ENCODE assay signal across 19 cellular contexts in the genomic region with DNA sequence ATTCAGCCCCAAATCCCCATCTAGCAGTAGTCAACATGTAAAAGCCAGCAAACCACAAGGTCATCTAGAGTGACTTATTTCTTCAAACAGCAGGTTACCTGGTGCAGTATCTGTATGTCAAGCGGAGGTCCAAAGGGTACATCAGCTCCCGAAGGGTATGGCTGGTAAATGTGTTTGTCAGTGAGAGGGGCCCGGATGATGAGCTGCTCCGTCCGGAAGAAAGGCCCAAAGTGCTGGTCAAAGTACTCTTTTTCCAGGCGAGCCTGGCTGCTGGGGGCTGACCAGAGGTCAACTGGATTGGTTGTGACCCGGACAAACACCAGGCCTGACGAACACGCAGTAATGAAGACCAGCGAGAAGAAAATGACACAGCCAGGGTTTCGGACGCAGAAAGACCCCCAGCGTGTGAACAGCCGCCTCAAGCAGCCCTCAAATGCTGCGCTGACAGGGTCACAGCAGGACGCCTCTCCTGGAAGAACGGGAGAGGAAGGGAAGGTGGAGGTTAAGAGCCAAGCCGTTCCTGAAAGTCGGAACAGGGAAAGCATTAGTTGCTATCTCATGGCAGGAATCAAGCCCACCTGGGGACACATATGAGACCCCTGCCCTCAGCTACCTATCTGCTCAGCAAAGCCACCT. TPM values are rescaled to one million over a fixed set of nuclear protein-coding genes. Genes with fewer than 3 reads are reported as not detected.
DNase-seq lines count a peak whose midpoint lies in the region; ATAC-seq and TF ChIP-seq lines count a peak whose summit lies in the region.
"Had no signal": no experiment of that assay in that cellular context is flagged by ENCODE, and none has a peak within 500 bp of the region (broad histone marks: within the 10 kb centered on the region; RNA-seq: fewer than 3 reads in every experiment).

No MANE protein-coding gene starts in this region.

- H3K4me3 Mint-ChIP-seq in WTC11, result no peak overlapping the region
- H3K4me3 Mint-ChIP-seq in stimulated activated effector memory CD8-positive, alpha-beta T cell treated with anti-CD3 and anti-CD28 coated beads, Interleukin-12 subunit alpha, Interleukin-12 subunit beta, amount 100 ng/mL, for 72 hours, result no peak overlapping the region
- no peak overlapping the region for H3K4me3 Mint-ChIP-seq in T-helper 17 cell
- H3K4me3 Mint-ChIP-seq: CD4-positive, CD25-positive, alpha-beta regulatory T cell; CD8-positive, alpha-beta memory T cell; HFFc6 had no signal

- in situ Hi-C loops in G401 (cut with HindIII; ENCODE audit: low sequenced_read_pairs), result no loop called here

- DNase-seq in AG20443 (ENCODE audit: low spot score) (peak; percentile 4), WTC11 (ENCODE audit: low spot score) (no peak), left lobe of liver (ENCODE audit: low spot score) (no peak), T-helper 17 cell (no peak), G401 (ENCODE audit: low spot score) (no peak)
- no peak for DNase-seq in stimulated activated effector memory CD8-positive, alpha-beta T cell treated with anti-CD3 and anti-CD28 coated beads, Interleukin-12 subunit alpha, Interleukin-12 subunit beta, amount 100 ng/mL, for 72 hours (ENCODE audit: low spot score in 2 of 2)
- DNase-seq: BE2C; C1 segment of cervical spinal cord; CD4-positive, CD25-positive, alpha-beta regulatory T cell; CD8-positive, alpha-beta memory T cell; COR-L47; DMS 273 treated with DMSO at 0.1 percent for 48 hours; DMS53; DND-41; EL; GOT3; H7; HFFc6 had no signal

- H3K4me1 Mint-ChIP-seq in WTC11 (no peaks in the 10 kb centered on the region), T-helper 17 cell (peaks cover 7% of the 10 kb centered on the region)
- peaks cover 18% of the 10 kb centered on the region for H3K4me1 Mint-ChIP-seq in stimulated activated effector memory CD8-positive, alpha-beta T cell treated with anti-CD3 and anti-CD28 coated beads, Interleukin-12 subunit alpha, Interleukin-12 subunit beta, amount 100 ng/mL, for 72 hours

- no peaks in the 10 kb centered on the region for H3K9me3 ChIP-seq in T-helper 17 cell (ENCODE audit: control insufficient read depth, low read length, poor library complexity, severe bottlenecking)
- H3K9me3 ChIP-seq: BE2C had no signal

- H3K27me3 Mint-ChIP-seq in WTC11 (ENCODE audit: low read depth) (no peaks in the 10 kb centered on the region), T-helper 17 cell (no peaks in the 10 kb centered on the region)
- H3K27me3 Mint-ChIP-seq: CD4-positive, CD25-positive, alpha-beta regulatory T cell had no signal

- H3K9me3 Mint-ChIP-seq in WTC11, result no peaks in the 10 kb centered on the region
- no peaks in the 10 kb centered on the region for H3K9me3 Mint-ChIP-seq in stimulated activated effector memory CD8-positive, alpha-beta T cell treated with anti-CD3 and anti-CD28 coated beads, Interleukin-12 subunit alpha, Interleukin-12 subunit beta, amount 100 ng/mL, for 72 hours
- H3K9me3 Mint-ChIP-seq: CD8-positive, alpha-beta memory T cell; HFFc6 had no signal

- CTCF ChIA-PET in WTC11 (lab: Charles Lee), result no interaction called here

- ATAC-seq in WTC11, result no peak
- ATAC-seq in left lobe of liver, result peak; percentile 75
- no peak for ATAC-seq in stimulated activated effector memory CD8-positive, alpha-beta T cell treated with anti-CD3 and anti-CD28 coated beads, Interleukin-12 subunit alpha, Interleukin-12 subunit beta, amount 100 ng/mL, for 72 hours
- no peak for ATAC-seq in T-helper 17 cell
- ATAC-seq: HCT116 had no signal

- POLR2A ChIA-PET in WTC11 (lab: Charles Lee), result no interaction called here

- H3K27ac Mint-ChIP-seq in WTC11 (no peak overlapping the region), T-helper 17 cell (no peak overlapping the region)
- peak overlapping the region; percentile 33 for H3K27ac Mint-ChIP-seq in stimulated activated effector memory CD8-positive, alpha-beta T cell treated with anti-CD3 and anti-CD28 coated beads, Interleukin-12 subunit alpha, Interleukin-12 subunit beta, amount 100 ng/mL, for 72 hours
- H3K27ac Mint-ChIP-seq: HFFc6 had no signal

- H3K36me3 Mint-ChIP-seq in WTC11, result peaks cover 67% of the 10 kb centered on the region
- peaks cover 100% of the 10 kb centered on the region for H3K36me3 Mint-ChIP-seq in stimulated activated effector memory CD8-positive, alpha-beta T cell treated with anti-CD3 and anti-CD28 coated beads, Interleukin-12 subunit alpha, Interleukin-12 subunit beta, amount 100 ng/mL, for 72 hours
- peaks cover 12% of the 10 kb centered on the region for H3K36me3 Mint-ChIP-seq in T-helper 17 cell (ENCODE audit: low read depth)

- TF ChIP-seq CTCF in WTC11 (IDR thresholded peaks at IDR 0.05), result no peak

TF ChIP-seq in WTC11, 78 proteins besides CTCF, POLR2A, EP300 and RAD21:
- no peak for TF ChIP-seq ATF1 (CRISPR knock-in tag; IDR thresholded peaks at IDR 0.05)
- TF ChIP-seq NR2C2 (CRISPR knock-in tag; IDR thresholded peaks at IDR 0.05), result no peak
- TF ChIP-seq TP53 (CRISPR knock-in tag; IDR thresholded peaks at IDR 0.05), result no peak
- no peak for TF ChIP-seq PRRX2 (CRISPR knock-in tag; IDR thresholded peaks at IDR 0.05)
- 0 out of 2 replicates have a peak, but pooled peaks have one; percentile 62 for TF ChIP-seq GABPB1 (CRISPR knock-in tag; IDR thresholded peaks at IDR 0.05)
- TF ChIP-seq, protein P1, sequence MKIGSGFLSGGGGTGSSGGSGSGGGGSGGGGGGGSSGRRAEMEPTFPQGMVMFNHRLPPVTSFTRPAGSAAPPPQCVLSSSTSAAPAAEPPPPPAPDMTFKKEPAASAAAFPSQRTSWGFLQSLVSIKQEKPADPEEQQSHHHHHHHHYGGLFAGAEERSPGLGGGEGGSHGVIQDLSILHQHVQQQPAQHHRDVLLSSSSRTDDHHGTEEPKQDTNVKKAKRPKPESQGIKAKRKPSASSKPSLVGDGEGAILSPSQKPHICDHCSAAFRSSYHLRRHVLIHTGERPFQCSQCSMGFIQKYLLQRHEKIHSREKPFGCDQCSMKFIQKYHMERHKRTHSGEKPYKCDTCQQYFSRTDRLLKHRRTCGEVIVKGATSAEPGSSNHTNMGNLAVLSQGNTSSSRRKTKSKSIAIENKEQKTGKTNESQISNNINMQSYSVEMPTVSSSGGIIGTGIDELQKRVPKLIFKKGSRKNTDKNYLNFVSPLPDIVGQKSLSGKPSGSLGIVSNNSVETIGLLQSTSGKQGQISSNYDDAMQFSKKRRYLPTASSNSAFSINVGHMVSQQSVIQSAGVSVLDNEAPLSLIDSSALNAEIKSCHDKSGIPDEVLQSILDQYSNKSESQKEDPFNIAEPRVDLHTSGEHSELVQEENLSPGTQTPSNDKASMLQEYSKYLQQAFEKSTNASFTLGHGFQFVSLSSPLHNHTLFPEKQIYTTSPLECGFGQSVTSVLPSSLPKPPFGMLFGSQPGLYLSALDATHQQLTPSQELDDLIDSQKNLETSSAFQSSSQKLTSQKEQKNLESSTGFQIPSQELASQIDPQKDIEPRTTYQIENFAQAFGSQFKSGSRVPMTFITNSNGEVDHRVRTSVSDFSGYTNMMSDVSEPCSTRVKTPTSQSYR (CRISPR knock-in tag; IDR thresholded peaks at IDR 0.05), result no peak
TF ChIP-seq in WTC11: peak in this region for 1.

RNA-seq across cellular contexts. Expression of a gene that starts 30.0 kb away (rescaled TPM):
- 23.9 to 38.3 TPM (median 27.3 TPM) in 3 replicates for total RNA-seq in WTC11 (2021)
- total RNA-seq in left lobe of liver, result 13.3 TPM
- total RNA-seq in T-helper 17 cell, result 10 to 100 TPM; 43.5 to 45.8 TPM
- 24.3 and 31.8 TPM in 2 replicates for total RNA-seq in G401 (2014; rRNA removed; shearing (Covaris generic))

RNA-seq across cellular contexts. Expression of a gene that starts 53.0 kb away (rescaled TPM):
- total RNA-seq in WTC11 (2021), result 15.6 to 17.1 TPM (median 17.0 TPM) in 3 replicates
- 18.0 TPM for total RNA-seq in left lobe of liver
- total RNA-seq in T-helper 17 cell, result 10 to 100 TPM; 64.0 to 72.2 TPM
- 12.9 and 18.5 TPM in 2 replicates for total RNA-seq in G401 (2014; rRNA removed; shearing (Covaris generic))
